ENCODE assay signal across 11 cellular contexts in the genomic region with DNA sequence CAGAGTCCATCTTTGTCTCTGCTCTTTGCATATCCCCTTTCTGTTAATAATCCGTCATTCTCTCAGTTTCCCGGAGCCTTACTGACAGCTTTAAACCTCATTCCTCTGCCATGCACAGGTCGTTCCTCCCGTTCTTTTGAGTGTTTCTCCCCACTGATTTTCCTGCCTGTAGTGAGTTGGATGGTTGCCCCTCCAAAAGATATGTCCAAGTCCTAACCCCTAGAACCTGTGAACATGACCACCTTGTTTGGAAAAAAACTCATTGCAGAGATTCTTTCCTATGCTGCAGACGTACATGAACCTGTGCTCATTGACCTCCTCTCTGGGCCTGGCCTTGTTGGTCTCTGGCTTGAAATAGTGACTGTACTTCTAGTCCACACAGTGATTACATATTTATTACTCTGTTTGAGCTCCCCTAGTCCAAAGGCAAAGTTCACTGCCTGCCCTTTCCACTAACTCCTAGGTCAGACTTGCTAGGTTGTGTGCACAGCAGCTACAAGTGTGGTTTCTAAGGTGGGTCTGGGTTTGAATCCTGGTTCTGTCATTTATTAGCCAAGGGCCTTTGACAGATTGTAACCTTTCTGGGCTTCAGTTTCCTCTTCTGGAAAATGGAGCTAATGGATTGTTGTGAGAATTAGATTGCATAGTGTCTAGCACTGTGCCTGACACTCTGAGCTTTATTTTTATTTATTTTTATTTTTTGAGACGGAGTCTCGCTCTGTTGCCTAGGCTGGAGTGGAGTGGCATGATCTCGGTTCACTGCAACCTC. TPM values are rescaled to one million over a fixed set of nuclear protein-coding genes. Genes with fewer than 3 reads are reported as not detected.
DNase-seq lines count a peak whose midpoint lies in the region; FAIRE-seq and TF ChIP-seq lines count a peak whose summit lies in the region.
"Had no signal": no experiment of that assay in that cellular context is flagged by ENCODE, and none has a peak within 500 bp of the region (broad histone marks: within the 10 kb centered on the region; RNA-seq: fewer than 3 reads in every experiment).

No MANE protein-coding gene starts in this region.

- DNase-seq in Calu3 = no peak
- peak in 1 of 3 donors; percentile 66 for DNase-seq in Peyer's patch
- no peak for DNase-seq in endothelial cell of umbilical vein (ENCODE audit: low read depth, low spot score)
- no peak for DNase-seq in osteocyte (ENCODE audit: extremely low spot score, unreplicated experiment)
- no peak for DNase-seq in germinal center (ENCODE audit: low spot score)
- no peak for DNase-seq in caudate nucleus (lab: John Stamatoyannopoulos, UW)
- DNase-seq in NOMO-1 treated with dmso at 0.1 percent for 144 hours (lab: John Stamatoyannopoulos, UW; ENCODE audit: unreplicated experiment) = no peak
- DNase-seq: NCI-H1930, SW 1271 had no signal

- peaks cover 34% of the 10 kb centered on the region for H3K4me1 Mint-ChIP-seq in Calu3 (ENCODE audit: low read depth, unreplicated experiment)
- H3K4me1 Mint-ChIP-seq in osteocyte (ENCODE audit: unreplicated experiment) = peaks cover 54% of the 10 kb centered on the region

- H3K27me3 Mint-ChIP-seq in Calu3 (ENCODE audit: unreplicated experiment) = no peaks in the 10 kb centered on the region
- H3K27me3 Mint-ChIP-seq in osteocyte (ENCODE audit: unreplicated experiment) = no peaks in the 10 kb centered on the region

- H4K20me1 ChIP-seq in endothelial cell of umbilical vein (replicated peaks; ENCODE audit: control insufficient read depth, extremely low read depth, insufficient read depth, low read length) = no peaks in the 10 kb centered on the region

- H2AFZ ChIP-seq in endothelial cell of umbilical vein (ENCODE audit: low read depth, low read length) = no peak overlapping the region

- no TSS peak for BruUV-seq in Calu3 (replicated peaks; lab: Mats Ljungman, UMichigan)
- no TSS peak for BruUV-seq in endothelial cell of umbilical vein (replicated peaks; lab: Mats Ljungman, UMichigan)

- POLR2A ChIA-PET in endothelial cell of umbilical vein (lab: Charles Lee) = no interaction called here

- dilution Hi-C loops in endothelial cell of umbilical vein (cut with MboI; ENCODE audit: extremely low pct_ligation_motif_present, low sequenced_read_pairs) = no loop called here

- peak overlapping the region in 3 of 4 donors; percentile 41 to 58 (median 52) for H3K27ac ChIP-seq in Peyer's patch
- H3K27ac ChIP-seq in endothelial cell of umbilical vein (ENCODE audit: insufficient read depth, low read depth, low read length) = peak overlapping the region; percentile 82
- H3K27ac ChIP-seq in caudate nucleus (ENCODE audit: low read depth, low read length) = no peak overlapping the region
- H3K27ac ChIP-seq: KMS-11 had no signal

- peaks cover 12% of the 10 kb centered on the region for H3K79me2 ChIP-seq in endothelial cell of umbilical vein (ENCODE audit: control insufficient read depth, insufficient read depth, low read length)

- H3K9me3 Mint-ChIP-seq in Calu3 (ENCODE audit: low read depth, unreplicated experiment) = no peaks in the 10 kb centered on the region
- no peaks in the 10 kb centered on the region for H3K9me3 Mint-ChIP-seq in osteocyte (ENCODE audit: unreplicated experiment)

- no peaks in the 10 kb centered on the region for H3K36me3 ChIP-seq in Peyer's patch
- no peaks in the 10 kb centered on the region for H3K36me3 ChIP-seq in endothelial cell of umbilical vein (ENCODE audit: control insufficient read depth in 2 of 2, extremely low read depth in 1 of 2, insufficient read depth in 2 of 2, low read length in 2 of 2)

- no peak overlapping the region for H3K4me2 ChIP-seq in endothelial cell of umbilical vein (ENCODE audit: insufficient read depth, low read length)
- H3K4me2 ChIP-seq: KMS-11 had no signal

- TF ChIP-seq CTCF in Calu3 (IDR thresholded peaks at IDR 0.05; ENCODE audit: unreplicated experiment) (no peak), Peyer's patch (IDR thresholded peaks at IDR 0.05) (peak in 1 of 6 experiments; percentile 5), endothelial cell of umbilical vein (IDR thresholded peaks at IDR 0.05; ENCODE audit: extremely low read depth in 1 of 2, insufficient read depth in 1 of 2, low read depth in 1 of 2, low read length in 2 of 2) (no peak), osteocyte (IDR thresholded peaks at IDR 0.05) (no peak)

- H3K27ac Mint-ChIP-seq in Calu3 (ENCODE audit: unreplicated experiment) (peak overlapping the region; percentile 0), osteocyte (ENCODE audit: unreplicated experiment) (peak overlapping the region; percentile 99)

- no peaks in the 10 kb centered on the region for H3K9me1 ChIP-seq in endothelial cell of umbilical vein (replicated peaks; ENCODE audit: control insufficient read depth, extremely low read depth, insufficient read depth, low read length)

- CTCF ChIA-PET in Calu3 (lab: Charles Lee) = no interaction called here
- CTCF ChIA-PET in endothelial cell of umbilical vein (lab: Charles Lee) = interaction anchor here (0.9 to 2.1 kb wide), 4 partner anchors 17 to 78 kb away, joined by 3 to 7 read pairs (median 4); no protein-coding TSS in a partner anchor

- H3K9ac ChIP-seq in endothelial cell of umbilical vein (replicated peaks; ENCODE audit: extremely low read depth, insufficient read depth, low read length) = no peak overlapping the region
- H3K9ac ChIP-seq: KMS-11 had no signal

- no peak overlapping the region for H3K4me3 ChIP-seq in Peyer's patch
- no peak overlapping the region for H3K4me3 ChIP-seq in endothelial cell of umbilical vein (replicated peaks in 1 of 3; ENCODE audit: insufficient read depth in 1 of 3, low read depth in 1 of 3, low read length in 3 of 3)

- intact Hi-C loops in Calu3 (cut with micrococcal nuclease; ENCODE audit: unreplicated experiment) (no loop called here), endothelial cell of umbilical vein (cut with micrococcal nuclease) (no loop called here)

- H3K4me1 ChIP-seq in Peyer's patch (peaks cover 0 to 45% (median 28%) of the 10 kb centered on the region in 4 donors), endothelial cell of umbilical vein (ENCODE audit: control insufficient read depth, extremely low read depth, insufficient read depth, low read length) (peaks cover 34% of the 10 kb centered on the region)

- H3K4me3 Mint-ChIP-seq in Calu3 (ENCODE audit: low read depth, unreplicated experiment) = no peak overlapping the region
- no peak overlapping the region for H3K4me3 Mint-ChIP-seq in osteocyte (ENCODE audit: unreplicated experiment)

- no peaks in the 10 kb centered on the region for H3K9me3 ChIP-seq in Peyer's patch
- no peaks in the 10 kb centered on the region for H3K9me3 ChIP-seq in endothelial cell of umbilical vein (replicated peaks; ENCODE audit: control insufficient read depth, insufficient read depth, low read length)

- H3K27me3 ChIP-seq in Peyer's patch = no peaks in the 10 kb centered on the region
- H3K27me3 ChIP-seq in endothelial cell of umbilical vein (ENCODE audit: control insufficient read depth in 2 of 2, insufficient read depth in 2 of 2, low read length in 2 of 2) = no peaks in the 10 kb centered on the region

- peak in 1 of 2 donors; percentile 17 for TF ChIP-seq POLR2A in Peyer's patch (IDR thresholded peaks at IDR 0.05)
- TF ChIP-seq POLR2A in endothelial cell of umbilical vein (IDR thresholded peaks at IDR 0.05; ENCODE audit: low read depth, low read length) = no peak

- H3K36me3 Mint-ChIP-seq in Calu3 (ENCODE audit: insufficient read depth, unreplicated experiment) = no peaks in the 10 kb centered on the region
- peaks cover 13% of the 10 kb centered on the region for H3K36me3 Mint-ChIP-seq in osteocyte (ENCODE audit: unreplicated experiment)

- no peak for FAIRE-seq in endothelial cell of umbilical vein (lab: Jason Lieb, UNC)
- FAIRE-seq: endometrium had no signal

TF ChIP-seq in endothelial cell of umbilical vein, 7 proteins besides CTCF, POLR2A, EP300 and RAD21:
- no peak for TF ChIP-seq POLR2AphosphoS5 (IDR thresholded peaks at IDR 0.05; ENCODE audit: insufficient read depth, low read depth, low read length)

RNA-seq across cellular contexts. Expression of gene PPARD, which starts 29.3 kb away (rescaled TPM):
- total RNA-seq in Calu3 (2022) (26.2 and 26.8 TPM in 2 replicates), Peyer's patch (10 to 100 TPM; 24.8 to 67.9 (median 45.4) TPM), endothelial cell of umbilical vein (23.4 and 29.2 TPM in 2 replicates), osteocyte (33.1 and 33.8 TPM in 2 replicates)
- polyA plus RNA-seq in endothelial cell of umbilical vein = 29.2 and 32.5 TPM in 2 replicates
- 18.4 and 22.5 TPM in 2 replicates for polyA plus RNA-seq in endothelial cell of umbilical vein (2011; cell fraction: cytosol; rRNA removed)
- 23.4 and 24.6 TPM in 2 replicates for polyA plus RNA-seq in endothelial cell of umbilical vein (2011; cell fraction: nucleus; rRNA removed)
- polyA plus RNA-seq in endothelial cell of umbilical vein (2012) = 17.6 and 21.9 TPM in 2 replicates
- 21.0 and 22.8 TPM in 2 replicates for polyA minus RNA-seq in endothelial cell of umbilical vein
- polyA minus RNA-seq in endothelial cell of umbilical vein (2011; cell fraction: cytosol; rRNA and poly(A)+ RNA removed) = 4.2 TPM
- 9.3 and 9.5 TPM in 2 replicates for polyA minus RNA-seq in endothelial cell of umbilical vein (2011; cell fraction: nucleus; rRNA and poly(A)+ RNA removed)
